ENCODE assay signal across 20 cellular contexts in the genomic region with DNA sequence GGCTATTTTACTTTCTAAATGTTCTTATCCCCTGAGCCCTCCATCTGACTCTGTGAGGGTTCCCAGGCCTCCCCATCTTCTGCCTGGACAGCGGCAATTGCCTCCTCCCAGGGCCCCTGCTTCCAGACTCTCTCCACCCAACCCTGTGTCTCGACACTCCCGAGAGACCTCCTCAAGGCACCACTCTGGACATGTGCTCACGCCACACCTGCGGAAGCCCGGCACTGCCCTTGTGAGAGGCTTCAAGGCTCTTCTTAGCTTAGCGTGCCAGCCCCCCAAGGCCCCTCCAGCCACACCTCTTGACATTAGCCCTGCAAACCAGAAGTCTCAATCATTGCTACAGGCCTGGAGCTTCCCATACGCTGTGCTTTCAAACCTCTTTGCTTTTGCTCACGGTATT.
"Had no signal": no experiment of that assay in that cellular context is flagged by ENCODE, and none has a peak within 500 bp of the region (broad histone marks: within the 10 kb centered on the region; RNA-seq: fewer than 3 reads in every experiment).

No MANE protein-coding gene starts in this region.

- H3K79me2 ChIP-seq: hepatocyte had no signal

- H2AFZ ChIP-seq: hepatocyte had no signal

- H3K27ac ChIP-seq: coronary artery, esophagus muscularis mucosa, foreskin keratinocyte, gastroesophageal sphincter, heart left ventricle, neutrophil, pancreas, suprapubic skin, vagina had no signal

- H3K27me3 ChIP-seq: esophagus muscularis mucosa, foreskin keratinocyte, gastroesophageal sphincter, heart left ventricle, hepatocyte, neutrophil, pancreas, suprapubic skin, transverse colon, vagina had no signal

- H3K4me1 ChIP-seq: esophagus muscularis mucosa, foreskin keratinocyte, gastroesophageal sphincter, pancreas, suprapubic skin, vagina had no signal

- H3K4me2 ChIP-seq: hepatocyte had no signal

- DNase-seq: dermis blood vessel endothelial cell; effector memory CD4-positive, alpha-beta T cell; foreskin keratinocyte; heart left ventricle; kidney; mesenchymal stem cell; naive thymus-derived CD4-positive, alpha-beta T cell; pancreas; stimulated activated CD4-positive, alpha-beta T cell treated with anti-CD3 and anti-CD28 coated beads, Interleukin-2, amount 100 ng/mL, for 48 hours; stimulated activated naive B cell treated with anti-CD40 and anti-IgM and Interleukin-4, amounts not matched to agents 10 μg/mL and 1 μg/mL and 100 μg/mL, for 72 hours; transverse colon had no signal

- H3K9me3 ChIP-seq: esophagus muscularis mucosa, gastroesophageal sphincter, heart left ventricle, neutrophil, pancreas, suprapubic skin, transverse colon, vagina had no signal

- FAIRE-seq: endothelial cell of umbilical vein, kidney, pancreas had no signal

- H3K4me3 ChIP-seq: coronary artery, esophagus muscularis mucosa, gastroesophageal sphincter, heart left ventricle, hepatocyte, pancreas, suprapubic skin, transverse colon, vagina had no signal

- H3K36me3 ChIP-seq: esophagus muscularis mucosa, gastroesophageal sphincter, heart left ventricle, pancreas, suprapubic skin, transverse colon, vagina had no signal

- ATAC-seq: foreskin keratinocyte; gastroesophageal sphincter; heart left ventricle; naive thymus-derived CD4-positive, alpha-beta T cell; pancreas; sciatic nerve; stimulated activated naive B cell treated with anti-CD40 and anti-IgM and Interleukin-4, amounts not matched to agents 10 μg/mL and 1 μg/mL and 100 μg/mL, for 72 hours had no signal
